In genomic region chr6:84929212-84929611, GRCh38 we compare ENCODE assay signal across 32 cellular contexts.
"Had no signal": no experiment of that assay in that cellular context is flagged by ENCODE, and none has a peak within 500 bp of the region (broad histone marks: within the 10 kb centered on the region; RNA-seq: fewer than 3 reads in every experiment).

No MANE protein-coding gene starts in this region.

- ATAC-seq: activated naive CD4-positive, alpha-beta T cell treated with anti-CD3 and anti-CD28 coated beads, Interleukin-2, amount 50 U/mL, for 72 hours; activated naive CD8-positive, alpha-beta T cell treated with anti-CD3 and anti-CD28 coated beads, Interleukin-2, amount 50 U/mL, for 24 hours; activated T-cell treated with anti-CD3 and anti-CD28 coated beads, Interleukin-2, amount 50 U/mL, for 4 hours; activated T-cell treated with anti-CD3 and anti-CD28 coated beads, Interleukin-2, amount 50 U/mL, for 72 hours; activated T-helper 17 cell treated with anti-CD3 and anti-CD28 coated beads, Interleukin-2, amount 50 U/mL, for 72 hours; body of pancreas had no signal

- H3K4me3 ChIP-seq: adrenal gland, ascending aorta, body of pancreas, breast epithelium, cardiac muscle cell had no signal

- H3K27ac ChIP-seq: adrenal gland, ascending aorta, body of pancreas, brain microvascular endothelial cell, breast epithelium, cardiac muscle cell had no signal

- H3K9me3 ChIP-seq: adrenal gland, ascending aorta, body of pancreas, breast epithelium had no signal

- DNase-seq: activated effector memory CD4-positive, alpha-beta T cell treated with anti-CD3 and anti-CD28 coated beads, Interleukin-2, amount 50 U/mL, for 16 hours; activated effector memory CD4-positive, alpha-beta T cell treated with Interleukin-2 at 50 U/mL for 16 hours; activated gamma-delta T cell; activated gamma-delta T cell treated with Interleukin-2 at 50 U/mL for 16 hours; activated naive CD4-positive, alpha-beta T cell; activated naive CD4-positive, alpha-beta T cell treated with anti-CD3 and anti-CD28 coated beads for 36 hours; activated naive CD4-positive, alpha-beta T cell treated with anti-CD3 and anti-CD28 coated beads, Interleukin-2, amount 10 ng/mL, durations not matched to agents 7 days and 5 days; activated naive CD4-positive, alpha-beta T cell treated with anti-CD3 and anti-CD28 coated beads, Interleukin-2, amount 50 U/mL, for 16 hours; activated naive CD4-positive, alpha-beta T cell treated with Interleukin-2 at 50 U/mL for 16 hours; activated naive CD8-positive, alpha-beta T cell treated with anti-CD3 and anti-CD28 coated beads for 36 hours; activated naive CD8-positive, alpha-beta T cell treated with anti-CD3 and anti-CD28 coated beads, Interleukin-2, amount 10 ng/mL, durations not matched to agents 7 days and 5 days; activated naive CD8-positive, alpha-beta T cell treated with anti-CD3 and anti-CD28 coated beads, Interleukin-2, amount 50 U/mL, for 24 hours; activated T-cell treated with anti-CD3 and anti-CD28 coated beads, Interleukin-2, amount 50 U/mL, for 4 hours; activated T-cell treated with anti-CD3 and anti-CD28 coated beads, Interleukin-2, amount 50 U/mL, for 48 hours; activated T-cell treated with anti-CD3 and anti-CD28 coated beads, Interleukin-2, amount 50 U/mL, for 72 hours; adrenal gland; amniotic stem cell; amygdala; anterior cingulate cortex; aorta; body of pancreas; brain microvascular endothelial cell; caudate nucleus; central memory CD4-positive, alpha-beta T cell; cerebellar nuclear complex had no signal

- H3K27me3 ChIP-seq: adrenal gland, ascending aorta, body of pancreas, brain microvascular endothelial cell, breast epithelium, cardiac muscle cell had no signal

- H3K36me3 ChIP-seq: adrenal gland, ascending aorta, brain microvascular endothelial cell, breast epithelium, cardiac muscle cell had no signal

- FAIRE-seq: astrocyte, bronchial epithelial cell had no signal

- H3K4me1 ChIP-seq: adrenal gland, ascending aorta, body of pancreas, breast epithelium had no signal
